ENCODE assay signal across 14 cellular contexts in genomic region chr2:26805241-26805676, GRCh38. TPM values are rescaled to one million over a fixed set of nuclear protein-coding genes. Genes with fewer than 3 reads are reported as not detected.
DNase-seq lines count a peak whose midpoint lies in the region; ATAC-seq and TF ChIP-seq lines count a peak whose summit lies in the region.
"Had no signal": no experiment of that assay in that cellular context is flagged by ENCODE, and none has a peak within 500 bp of the region (broad histone marks: within the 10 kb centered on the region; RNA-seq: fewer than 3 reads in every experiment).

No MANE protein-coding gene starts in this region.

- H2AFZ ChIP-seq in SK-N-SH (ENCODE audit: low read depth) = no peak overlapping the region; the same call in 1 of the 2 replicates

- no peak overlapping the region for H3K4me3 Mint-ChIP-seq in stimulated activated naive CD8-positive, alpha-beta T cell treated with anti-CD3 and anti-CD28 coated beads, Interleukin-15, amount 100 ng/mL, for 72 hours
- H3K4me3 Mint-ChIP-seq: activated T-helper 1 cell treated with anti-CD3 and anti-CD28 coated beads, Interleukin-12 subunit alpha, Interleukin-12 subunit beta, Interleukin-2, Interleukin-4 antibody, amounts not matched to agents 30 ng/mL and 10 ng/mL and 1 ng/mL, durations not matched to agents 14 hours and 24 hours and 36 hours; natural killer cell treated with Interleukin-12 subunit alpha and Interleukin-12 subunit beta and Interleukin-15 and Interleukin-18, amount 100 ng/mL, for 72 hours; WTC11 had no signal

- no peak for TF ChIP-seq CTCF in SK-N-SH (IDR thresholded peaks at IDR 0.05)

- H3K27me3 ChIP-seq in SK-N-SH (ENCODE audit: insufficient read depth) = no peaks in the 10 kb centered on the region

- CTCF ChIA-PET in SK-N-SH (lab: Yijun Ruan, JAX) = interaction anchor here (1.0 to 1.4 kb wide), 2 partner anchors 16 to 41 kb away, joined by 3 to 4 read pairs; no protein-coding TSS in a partner anchor

- H3K9me2 ChIP-seq in SK-N-SH = no peaks in the 10 kb centered on the region

- TF ChIP-seq RAD21 in SK-N-SH (IDR thresholded peaks at IDR 0.05; ENCODE audit: low read length) = no peak

- H3K27me3 Mint-ChIP-seq in stimulated activated naive CD8-positive, alpha-beta T cell treated with anti-CD3 and anti-CD28 coated beads, Interleukin-15, amount 100 ng/mL, for 72 hours = no peaks in the 10 kb centered on the region

- WGBS in SK-N-SH (ENCODE audit: low lambda C conversion rate) = 47% methylated on average over 5 of the region's 5 CpGs

- H3K9me3 Mint-ChIP-seq in stimulated activated naive CD8-positive, alpha-beta T cell treated with anti-CD3 and anti-CD28 coated beads, Interleukin-15, amount 100 ng/mL, for 72 hours = no peaks in the 10 kb centered on the region
- H3K9me3 Mint-ChIP-seq: activated T-helper 1 cell treated with anti-CD3 and anti-CD28 coated beads, Interleukin-12 subunit alpha, Interleukin-12 subunit beta, Interleukin-2, Interleukin-4 antibody, amounts not matched to agents 30 ng/mL and 10 ng/mL and 1 ng/mL, durations not matched to agents 14 hours and 24 hours and 36 hours; natural killer cell treated with Interleukin-12 subunit alpha and Interleukin-12 subunit beta and Interleukin-15 and Interleukin-18, amount 100 ng/mL, for 72 hours; WTC11 had no signal

- no peak overlapping the region for H3K27ac Mint-ChIP-seq in stimulated activated naive CD8-positive, alpha-beta T cell treated with anti-CD3 and anti-CD28 coated beads, Interleukin-15, amount 100 ng/mL, for 72 hours
- H3K27ac Mint-ChIP-seq: activated T-helper 1 cell treated with anti-CD3 and anti-CD28 coated beads, Interleukin-12 subunit alpha, Interleukin-12 subunit beta, Interleukin-2, Interleukin-4 antibody, amounts not matched to agents 30 ng/mL and 10 ng/mL and 1 ng/mL, durations not matched to agents 14 hours and 24 hours and 36 hours; natural killer cell treated with Interleukin-12 subunit alpha and Interleukin-12 subunit beta and Interleukin-15 and Interleukin-18, amount 100 ng/mL, for 72 hours; WTC11 had no signal

- H3K4me3 ChIP-seq in SK-N-SH (ENCODE audit: low read depth in 2 of 2, low read length in 1 of 2) = no peak overlapping the region

- peaks cover 18% of the 10 kb centered on the region for H3F3A ChIP-seq in SK-N-SH (replicated peaks; ENCODE audit: insufficient read depth)

- H3K4me1 Mint-ChIP-seq in stimulated activated naive CD8-positive, alpha-beta T cell treated with anti-CD3 and anti-CD28 coated beads, Interleukin-15, amount 100 ng/mL, for 72 hours = peaks cover 13% of the 10 kb centered on the region
- H3K4me1 Mint-ChIP-seq: WTC11 had no signal

- ATAC-seq in stimulated activated naive CD8-positive, alpha-beta T cell treated with anti-CD3 and anti-CD28 coated beads, Interleukin-15, Interleukin-2, amounts not matched to agents 100 U/mL and 50 U/mL, for 24 hours = peak; percentile 52
- no peak for ATAC-seq in stimulated activated naive CD8-positive, alpha-beta T cell treated with anti-CD3 and anti-CD28 coated beads, Interleukin-15, amount 100 ng/mL, for 72 hours
- no peak for ATAC-seq in GM19452 (IDR thresholded peaks at IDR 0.05; ENCODE audit: unreplicated experiment)
- ATAC-seq in HG02973 (IDR thresholded peaks at IDR 0.05; ENCODE audit: unreplicated experiment) = no peak
- ATAC-seq: natural killer cell treated with Interleukin-12 subunit alpha and Interleukin-12 subunit beta and Interleukin-15 and Interleukin-18, amount 100 ng/mL, for 72 hours; WTC11 had no signal

- H3K4me2 ChIP-seq in SK-N-SH = no peak overlapping the region

- H4K20me1 ChIP-seq in SK-N-SH (ENCODE audit: insufficient read depth) = no peaks in the 10 kb centered on the region

- POLR2A ChIA-PET in SK-N-SH (lab: Yijun Ruan, JAX) = no interaction called here

- no peaks in the 10 kb centered on the region for H3K79me2 ChIP-seq in SK-N-SH (ENCODE audit: insufficient read depth)

- DNase-seq in stimulated activated naive CD8-positive, alpha-beta T cell treated with anti-CD3 and anti-CD28 coated beads, Interleukin-15, Interleukin-2, amounts not matched to agents 100 U/mL and 50 U/mL, for 24 hours = no peak
- DNase-seq in stimulated activated naive CD8-positive, alpha-beta T cell treated with anti-CD3 and anti-CD28 coated beads, Interleukin-15, amount 100 ng/mL, for 72 hours = no peak
- DNase-seq in SK-N-SH = no peak
- peak; percentile 58 for DNase-seq in fibroblast of peridontal ligament (ENCODE audit: extremely low read depth)
- DNase-seq in T-helper 2 cell = no peak
- no peak for DNase-seq in erythroblast (lab: John Stamatoyannopoulos, UW)
- DNase-seq: NCI-H1092 treated with DMSO at 0.1 percent for 48 hours, NCI-H526 treated with DMSO at 0.1 percent for 48 hours, trophoblast cell had no signal

- TF ChIP-seq POLR2A in erythroblast (IDR thresholded peaks at IDR 0.05; ENCODE audit: low read length) = no peak

- H3K4me1 ChIP-seq in SK-N-SH (ENCODE audit: control insufficient read depth in 1 of 2, insufficient read depth in 2 of 2, low read depth in 1 of 2, low read length in 1 of 2) = peaks cover 0 to 6% of the 10 kb centered on the region in 2 experiments; a peak in 2 of 4 replicates

- no peak overlapping the region for H3K9ac ChIP-seq in SK-N-SH

- H3K36me3 ChIP-seq in SK-N-SH (replicated peaks in 1 of 2; ENCODE audit: control insufficient read depth in 1 of 2, insufficient read depth in 2 of 2, low read length in 1 of 2) = no peaks in the 10 kb centered on the region

- no peak for TF ChIP-seq EP300 in SK-N-SH (IDR thresholded peaks at IDR 0.05; ENCODE audit: borderline replicate concordance in 1 of 2, low read depth in 1 of 2, low read length in 1 of 2)

- H3K27ac ChIP-seq in SK-N-SH (ENCODE audit: low read depth in 2 of 2, low read length in 1 of 2) = peak overlapping the region in 1 of 2 experiments; percentile 52; a peak in 2 of 4 replicates

- no peaks in the 10 kb centered on the region for H3K9me3 ChIP-seq in SK-N-SH

TF ChIP-seq in SK-N-SH, 30 proteins besides CTCF, POLR2A, EP300 and RAD21:
- TF ChIP-seq SIN3A (IDR thresholded peaks at IDR 0.05; ENCODE audit: borderline replicate concordance, low read depth, low read length) = no peak
- TF ChIP-seq TCF12 (IDR thresholded peaks at IDR 0.05) = 0 out of 2 replicates have a peak, but pooled peaks have one; percentile 45
- TF ChIP-seq USF1 (IDR thresholded peaks at IDR 0.05; ENCODE audit: borderline replicate concordance, low read depth) = no peak
- no peak for TF ChIP-seq GATA2 (CRISPR knock-in tag; IDR thresholded peaks at IDR 0.05)
- TF ChIP-seq PBX3 (IDR thresholded peaks at IDR 0.05) = peak; percentile 53
- TF ChIP-seq RXRA (IDR thresholded peaks at IDR 0.05; ENCODE audit: borderline replicate concordance, low read depth) = peak; percentile 47; the same call in 1 of the 2 replicates
- no peak for TF ChIP-seq ZBTB33 (IDR thresholded peaks at IDR 0.05; ENCODE audit: borderline replicate concordance, low read depth)
- peak; percentile 69; the same call in 1 of the 2 replicates for TF ChIP-seq FOSL2 (IDR thresholded peaks at IDR 0.05; ENCODE audit: borderline replicate concordance, low read depth)
- TF ChIP-seq CHD2 (IDR thresholded peaks at IDR 0.05; ENCODE audit: low read length, partially characterized antibody) = no peak
- peak; percentile 50 for TF ChIP-seq JUND (IDR thresholded peaks at IDR 0.05)
TF ChIP-seq in SK-N-SH: peak in this region for 5.

RNA-seq across cellular contexts. Expression of gene CENPA, which starts 19.4 kb away (rescaled TPM):
- polyA plus RNA-seq in SK-N-SH (2012; rRNA removed) = 17.0 and 19.5 TPM in 2 replicates
- polyA plus RNA-seq in SK-N-SH (2012; cell fraction: cytosol; rRNA removed) = 15.4 and 19.7 TPM in 2 replicates
- 8.0 and 9.4 TPM in 2 replicates for polyA plus RNA-seq in SK-N-SH (2012; cell fraction: nucleus; rRNA removed)

RNA-seq across cellular contexts. Expression of gene SLC35F6, which starts 41.2 kb away (rescaled TPM):
- 15.9 and 16.0 TPM in 2 replicates for polyA plus RNA-seq in SK-N-SH (2012; rRNA removed)
- polyA plus RNA-seq in SK-N-SH (2012; cell fraction: cytosol; rRNA removed) = 8.3 and 12.6 TPM in 2 replicates
- 10.6 and 12.1 TPM in 2 replicates for polyA plus RNA-seq in SK-N-SH (2012; cell fraction: nucleus; rRNA removed)

RNA-seq across cellular contexts. Expression of gene DPYSL5, which starts 42.7 kb away (rescaled TPM):
- polyA plus RNA-seq in SK-N-SH (2012; rRNA removed) = 0.79 and 1.8 TPM in 2 replicates
- polyA plus RNA-seq in SK-N-SH (2012; cell fraction: cytosol; rRNA removed) = 1.0 and 2.8 TPM in 2 replicates
- polyA plus RNA-seq in SK-N-SH (2012; cell fraction: nucleus; rRNA removed) = 0.64 and 1.0 TPM in 2 replicates
